ENCODE assay signal across 8 cellular contexts in the genomic region with DNA sequence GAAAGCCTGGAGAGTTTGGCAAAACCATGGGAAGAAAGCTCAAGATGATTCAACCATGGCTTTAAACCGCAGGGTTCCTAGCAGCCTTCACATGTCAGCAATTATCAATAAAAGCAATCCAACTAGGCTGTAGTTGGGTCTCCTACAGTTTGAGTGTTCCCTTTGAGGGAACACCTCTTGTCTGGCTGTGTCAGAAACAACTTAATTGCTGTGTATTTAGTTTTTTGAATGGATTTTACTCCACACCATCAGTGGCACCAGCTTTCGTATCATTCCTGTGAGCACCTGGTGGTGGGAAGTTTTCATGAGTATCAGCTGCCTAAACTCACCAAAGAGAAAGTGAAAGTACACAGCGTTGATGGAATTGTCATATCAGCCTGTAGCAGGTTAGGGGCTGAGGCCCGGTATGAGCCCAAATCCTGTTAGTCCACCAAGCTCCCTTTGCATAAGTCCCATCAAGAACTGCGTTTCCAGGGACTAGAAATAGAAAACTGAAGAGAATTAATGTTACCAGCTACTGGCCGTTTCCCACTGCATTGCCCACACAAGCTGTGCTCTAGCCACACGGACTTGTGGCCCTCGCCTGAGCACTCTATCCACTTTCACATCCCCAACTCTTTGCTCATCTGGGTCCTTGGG.
DNase-seq lines count a peak whose midpoint lies in the region; ATAC-seq and TF ChIP-seq lines count a peak whose summit lies in the region.

No MANE protein-coding gene starts in this region.

- H3K27ac ChIP-seq in C4-2B (peak overlapping the region; percentile 14; the same call in 1 of the 2 replicates), muscle layer of colon (ENCODE audit: low read depth, low read length) (no peak overlapping the region), brain microvascular endothelial cell (no peak overlapping the region)

- no peaks in the 10 kb centered on the region for H3K9me3 ChIP-seq in muscle layer of colon (ENCODE audit: low read length)

- peak overlapping the region; percentile 2 for H3K9ac ChIP-seq in muscle layer of colon (ENCODE audit: low read length)

- in situ Hi-C loops in brain microvascular endothelial cell (cut with HindIII; ENCODE audit: low pct_ligation_motif_present, low sequenced_read_pairs): no loop called here

- no peaks in the 10 kb centered on the region for H3K36me3 ChIP-seq in muscle layer of colon (ENCODE audit: insufficient read depth, low read length)
- H3K36me3 ChIP-seq in brain microvascular endothelial cell (replicated peaks): no peaks in the 10 kb centered on the region

- TF ChIP-seq CTCF in C4-2B (conservative IDR thresholded peaks at IDR 0.05) (0 out of 2 replicates have a peak, but pooled peaks have one; percentile 0), brain microvascular endothelial cell (IDR thresholded peaks at IDR 0.05; ENCODE audit: low read depth, low read length, missing control alignments) (no peak)

- peak overlapping the region; percentile 15 to 66 for H3K4me3 ChIP-seq in muscle layer of colon (ENCODE audit: low read depth in 1 of 2, low read length in 2 of 2)
- H3K4me3 ChIP-seq in brain microvascular endothelial cell (ENCODE audit: low read depth, low read length): no peak overlapping the region

- DNase-seq in RPMI8226: peak; percentile 37
- peak; percentile 40 for DNase-seq in amniotic epithelial cell (ENCODE audit: low read depth)
- DNase-seq in brain microvascular endothelial cell: no peak
- DNase-seq in NCI-H1105 (lab: John Stamatoyannopoulos, UW): no peak

- H3K27me3 ChIP-seq in muscle layer of colon (ENCODE audit: control insufficient read depth in 1 of 2, insufficient read depth in 2 of 2, low read length in 2 of 2) (no peaks in the 10 kb centered on the region), brain microvascular endothelial cell (replicated peaks) (no peaks in the 10 kb centered on the region)

- ATAC-seq in GM18907 (IDR thresholded peaks at IDR 0.05; ENCODE audit: unreplicated experiment) (peak; percentile 66), HG03159 (IDR thresholded peaks at IDR 0.05; ENCODE audit: unreplicated experiment) (peak; percentile 55)

- H3K4me1 ChIP-seq in muscle layer of colon (ENCODE audit: insufficient read depth, low read length): peaks cover 39% of the 10 kb centered on the region

Comparison
In these comparisons a context has a peak if more than half of its experiments do, and no peak if none do; other contexts are left out.
1. DNase-seq: peak in RPMI8226 (single experiment) and amniotic epithelial cell (single experiment); none in brain microvascular endothelial cell (single experiment) and NCI-H1105 (single experiment).